ENCODE assay signal across 11 cellular contexts in the genomic region with DNA sequence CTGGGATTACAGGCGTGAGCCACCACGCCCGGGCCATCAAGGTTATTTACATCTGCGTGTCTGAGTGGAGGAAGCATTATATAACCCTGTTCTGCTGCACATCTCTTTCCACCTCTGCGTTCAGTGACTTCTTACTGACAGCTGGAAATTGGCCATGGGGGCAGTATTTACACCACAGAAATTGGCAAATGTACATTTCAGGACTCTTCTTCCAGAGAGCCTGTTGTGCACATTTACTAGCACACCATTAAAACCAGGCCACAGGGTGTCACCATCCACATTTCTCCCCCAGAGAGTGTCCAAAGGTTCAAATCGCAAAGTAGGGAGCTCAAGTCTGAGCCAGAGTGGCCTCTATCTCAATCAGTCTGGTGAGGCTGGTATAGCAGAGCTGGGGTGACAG.
DNase-seq lines count a peak whose midpoint lies in the region; ATAC-seq lines count a peak whose summit lies in the region.
"Had no signal": no experiment of that assay in that cellular context is flagged by ENCODE, and none has a peak within 500 bp of the region (broad histone marks: within the 10 kb centered on the region; RNA-seq: fewer than 3 reads in every experiment).

No MANE protein-coding gene starts in this region.

- peaks cover 65% of the 10 kb centered on the region for H3K27me3 Mint-ChIP-seq in T-helper 2 cell treated with Interferon-gamma antibody and Interleukin-4, amounts not matched to agents 5 μg/mL and 100 μg/mL, for 36 hours (ENCODE audit: low read depth)
- H3K27me3 Mint-ChIP-seq in T-cell = peaks cover 0 to under 1% of the 10 kb centered on the region in 2 donors
- peaks cover 13 to 15% of the 10 kb centered on the region in 2 donors for H3K27me3 Mint-ChIP-seq in effector memory CD8-positive, alpha-beta T cell
- H3K27me3 Mint-ChIP-seq in stimulated activated memory B cell treated with anti-CD40 and anti-IgM and Interleukin-4, amounts not matched to agents 10 μg/mL and 1 μg/mL and 100 μg/mL, for 72 hours = no peaks in the 10 kb centered on the region

- POLR2A ChIA-PET in T-cell (lab: Charles Lee) = no interaction called here

- H3K36me3 Mint-ChIP-seq in T-helper 2 cell treated with Interferon-gamma antibody and Interleukin-4, amounts not matched to agents 5 μg/mL and 100 μg/mL, for 36 hours (ENCODE audit: low read depth) = no peaks in the 10 kb centered on the region
- no peaks in the 10 kb centered on the region for H3K36me3 Mint-ChIP-seq in T-cell
- H3K36me3 Mint-ChIP-seq in effector memory CD8-positive, alpha-beta T cell (ENCODE audit: insufficient read depth) = peaks cover 14% of the 10 kb centered on the region
- no peaks in the 10 kb centered on the region for H3K36me3 Mint-ChIP-seq in stimulated activated memory B cell treated with anti-CD40 and anti-IgM and Interleukin-4, amounts not matched to agents 10 μg/mL and 1 μg/mL and 100 μg/mL, for 72 hours

- no peaks in the 10 kb centered on the region for H3K9me3 Mint-ChIP-seq in T-helper 2 cell treated with Interferon-gamma antibody and Interleukin-4, amounts not matched to agents 5 μg/mL and 100 μg/mL, for 36 hours
- no peaks in the 10 kb centered on the region for H3K9me3 Mint-ChIP-seq in T-cell
- H3K9me3 Mint-ChIP-seq in effector memory CD8-positive, alpha-beta T cell = no peaks in the 10 kb centered on the region
- no peaks in the 10 kb centered on the region for H3K9me3 Mint-ChIP-seq in stimulated activated memory B cell treated with anti-CD40 and anti-IgM and Interleukin-4, amounts not matched to agents 10 μg/mL and 1 μg/mL and 100 μg/mL, for 72 hours

- peak overlapping the region; percentile 78 for H3K27ac Mint-ChIP-seq in T-helper 2 cell treated with Interferon-gamma antibody and Interleukin-4, amounts not matched to agents 5 μg/mL and 100 μg/mL, for 36 hours
- peak overlapping the region; percentile 76 to 77 for H3K27ac Mint-ChIP-seq in T-cell
- H3K27ac Mint-ChIP-seq in effector memory CD8-positive, alpha-beta T cell = peak overlapping the region; percentile 61 to 93
- peak overlapping the region; percentile 94 for H3K27ac Mint-ChIP-seq in stimulated activated memory B cell treated with anti-CD40 and anti-IgM and Interleukin-4, amounts not matched to agents 10 μg/mL and 1 μg/mL and 100 μg/mL, for 72 hours

- CTCF ChIA-PET in T-cell (lab: Charles Lee) = interaction anchor here in 1 of 2 donors (0.6 to 2.7 kb wide), 3 partner anchors 87 to 113 kb away, joined by 3 to 9 read pairs (median 5); no protein-coding TSS in a partner anchor

- H3K4me1 Mint-ChIP-seq in T-helper 2 cell treated with Interferon-gamma antibody and Interleukin-4, amounts not matched to agents 5 μg/mL and 100 μg/mL, for 36 hours (ENCODE audit: low read depth) = peaks cover 54% of the 10 kb centered on the region
- peaks cover 88 to 94% (median 91%) of the 10 kb centered on the region in 3 donors for H3K4me1 Mint-ChIP-seq in T-cell
- peaks cover 31 to 45% of the 10 kb centered on the region in 2 donors for H3K4me1 Mint-ChIP-seq in effector memory CD8-positive, alpha-beta T cell (ENCODE audit: low read depth in 2 of 2)
- H3K4me1 Mint-ChIP-seq in stimulated activated memory B cell treated with anti-CD40 and anti-IgM and Interleukin-4, amounts not matched to agents 10 μg/mL and 1 μg/mL and 100 μg/mL, for 72 hours = peaks cover 92% of the 10 kb centered on the region

- H3K4me3 Mint-ChIP-seq in T-helper 2 cell treated with Interferon-gamma antibody and Interleukin-4, amounts not matched to agents 5 μg/mL and 100 μg/mL, for 36 hours = no peak overlapping the region
- H3K4me3 Mint-ChIP-seq in T-cell = no peak overlapping the region
- H3K4me3 Mint-ChIP-seq in effector memory CD8-positive, alpha-beta T cell = no peak overlapping the region
- H3K4me3 Mint-ChIP-seq in stimulated activated memory B cell treated with anti-CD40 and anti-IgM and Interleukin-4, amounts not matched to agents 10 μg/mL and 1 μg/mL and 100 μg/mL, for 72 hours = no peak overlapping the region

- ATAC-seq in T-cell (replicated peaks in 1 of 4) (no peak), HG03521 (IDR thresholded peaks at IDR 0.05; ENCODE audit: unreplicated experiment) (no peak)
- ATAC-seq in effector memory CD8-positive, alpha-beta T cell (replicated peaks) = no peak
- ATAC-seq in stimulated activated memory B cell treated with anti-CD40 and anti-IgM and Interleukin-4, amounts not matched to agents 10 μg/mL and 1 μg/mL and 100 μg/mL, for 72 hours = no peak
- ATAC-seq: Right ventricle myocardium inferior had no signal

- no peak for DNase-seq in T-helper 2 cell treated with Interferon-gamma antibody and Interleukin-4, amounts not matched to agents 5 μg/mL and 100 μg/mL, for 36 hours (ENCODE audit: low spot score)
- DNase-seq in T-helper 2 cell (no peak), T-cell (no peak), germinal center (ENCODE audit: low spot score) (no peak)
- DNase-seq in effector memory CD8-positive, alpha-beta T cell = no peak
- DNase-seq in stimulated activated CD8-positive, alpha-beta memory T cell treated with anti-CD3 and anti-CD28 coated beads, Interleukin-4, amount 100 ng/mL, for 48 hours = no peak
- DNase-seq: activated CD4-positive, CD25-positive, alpha-beta regulatory T cell; NCI-H446 treated with DMSO at 0.1 percent for 48 hours had no signal
